17 cellular contexts compared by ENCODE assay signal in genomic region chr17:82153295-82153691, GRCh38. TPM values are rescaled to one million over a fixed set of nuclear protein-coding genes. Genes with fewer than 3 reads are reported as not detected.
A peak's percentile ranks its signal among the peaks of the same experiment; 100 is the strongest.
DNase-seq lines count a peak whose midpoint lies in the region; ATAC-seq, FAIRE-seq and TF ChIP-seq lines count a peak whose summit lies in the region.
"Had no signal": no experiment of that assay in that cellular context is flagged by ENCODE, and none has a peak within 500 bp of the region (broad histone marks: within the 10 kb centered on the region; RNA-seq: fewer than 3 reads in every experiment).

No MANE protein-coding gene starts in this region.

- H4K20me1 ChIP-seq in keratinocyte (ENCODE audit: control insufficient read depth, extremely low read depth, insufficient read depth, low read length) (peaks cover 7% of the 10 kb centered on the region), osteoblast (ENCODE audit: insufficient read depth, low read length) (no peaks in the 10 kb centered on the region)

- peak overlapping the region in 2 of 3 donors; percentile 29 to 85 for H3K27ac Mint-ChIP-seq in CD4-positive, CD25-positive, alpha-beta regulatory T cell
- H3K27ac Mint-ChIP-seq: activated naive CD4-positive, alpha-beta T cell treated with anti-CD3 and anti-CD28 coated beads, Interleukin-2, amount 50 U/mL, for 24 hours; natural killer cell treated with Interleukin-12 subunit alpha and Interleukin-12 subunit beta and Interleukin-15 and Interleukin-18, amount 100 ng/mL, for 72 hours had no signal

- no peak for TF ChIP-seq CTCF in VCaP (conservative IDR thresholded peaks at IDR 0.05)
- no peak for TF ChIP-seq CTCF in keratinocyte (optimal IDR thresholded peaks at IDR 0.05 in 1 of 3, IDR thresholded peaks at IDR 0.05 in 1 of 3, conservative IDR thresholded peaks at IDR 0.05 in 1 of 3; ENCODE audit: extremely low read depth in 1 of 3, insufficient read depth in 2 of 3, low read length in 3 of 3)
- TF ChIP-seq CTCF in osteoblast (IDR thresholded peaks at IDR 0.05; ENCODE audit: extremely low read depth, low read depth, low read length), result no peak

- DNase-seq in CD4-positive, CD25-positive, alpha-beta regulatory T cell, result no peak
- no peak for DNase-seq in keratinocyte (ENCODE audit: low read depth, low spot score)
- DNase-seq in osteoblast (ENCODE audit: insufficient read length, low spot score, missing footprints), result peak; percentile 48
- no peak for DNase-seq in GOT3 (lab: John Stamatoyannopoulos, UW)
- DNase-seq in SJCRH30, result no peak
- DNase-seq in T1000 (lab: John Stamatoyannopoulos, UW), result no peak
- DNase-seq in EL, result no peak
- DNase-seq: NCI-H1417 treated with DMSO at 0.1 percent for 48 hours had no signal

- H3K79me2 ChIP-seq in keratinocyte (ENCODE audit: control insufficient read depth, insufficient read depth, low read length) (no peaks in the 10 kb centered on the region), osteoblast (ENCODE audit: insufficient read depth, low read length) (no peaks in the 10 kb centered on the region)
- H3K79me2 ChIP-seq: hepatocyte had no signal

- no peak overlapping the region for H3K4me3 ChIP-seq in CD4-positive, CD25-positive, alpha-beta regulatory T cell (ENCODE audit: low read depth, low read length)
- H3K4me3 ChIP-seq in keratinocyte (ENCODE audit: control insufficient read depth in 2 of 3, extremely low read depth in 1 of 3, insufficient read depth in 2 of 3, low read depth in 1 of 3, low read length in 3 of 3), result no peak overlapping the region
- no peak overlapping the region for H3K4me3 ChIP-seq in osteoblast (ENCODE audit: insufficient read depth, low read length)
- H3K4me3 ChIP-seq in SJCRH30, result no peak overlapping the region
- H3K4me3 ChIP-seq: ascending aorta, esophagus muscularis mucosa, hepatocyte, left lung, SK-N-MC had no signal

- H3K9ac ChIP-seq in keratinocyte (ENCODE audit: control insufficient read depth, extremely low read depth, insufficient read depth, low read length), result peak overlapping the region; percentile 9
- H3K9ac ChIP-seq: KMS-11 had no signal

- peaks cover 4% of the 10 kb centered on the region for H3K36me3 Mint-ChIP-seq in CD4-positive, CD25-positive, alpha-beta regulatory T cell
- H3K36me3 Mint-ChIP-seq: activated naive CD4-positive, alpha-beta T cell treated with anti-CD3 and anti-CD28 coated beads, Interleukin-2, amount 50 U/mL, for 24 hours; natural killer cell treated with Interleukin-12 subunit alpha and Interleukin-12 subunit beta and Interleukin-15 and Interleukin-18, amount 100 ng/mL, for 72 hours had no signal

- dilution Hi-C loops in keratinocyte (cut with MboI; ENCODE audit: extremely low pct_ligation_motif_present, low sequenced_read_pairs), result no loop called here

- no peaks in the 10 kb centered on the region for H3K9me1 ChIP-seq in keratinocyte (ENCODE audit: control insufficient read depth, extremely low read depth, insufficient read depth, low read length)

- H3K4me2 ChIP-seq in keratinocyte (ENCODE audit: control insufficient read depth, extremely low read depth, insufficient read depth, low read depth, low read length) (peak overlapping the region; percentile 16), osteoblast (ENCODE audit: insufficient read depth, low read length) (no peak overlapping the region)
- H3K4me2 ChIP-seq: hepatocyte, KMS-11 had no signal

- H3K27me3 Mint-ChIP-seq in CD4-positive, CD25-positive, alpha-beta regulatory T cell, result no peaks in the 10 kb centered on the region
- H3K27me3 Mint-ChIP-seq: activated naive CD4-positive, alpha-beta T cell treated with anti-CD3 and anti-CD28 coated beads, Interleukin-2, amount 50 U/mL, for 24 hours; natural killer cell treated with Interleukin-12 subunit alpha and Interleukin-12 subunit beta and Interleukin-15 and Interleukin-18, amount 100 ng/mL, for 72 hours had no signal

- H3K27me3 ChIP-seq in CD4-positive, CD25-positive, alpha-beta regulatory T cell (ENCODE audit: control insufficient read depth, insufficient read depth, low read length), result no peaks in the 10 kb centered on the region
- no peaks in the 10 kb centered on the region for H3K27me3 ChIP-seq in keratinocyte (ENCODE audit: control insufficient read depth, extremely low read depth, insufficient read depth, low read length)
- H3K27me3 ChIP-seq in osteoblast (ENCODE audit: insufficient read depth, low read length), result no peaks in the 10 kb centered on the region
- H3K27me3 ChIP-seq in SJCRH30, result no peaks in the 10 kb centered on the region
- H3K27me3 ChIP-seq: ascending aorta, esophagus muscularis mucosa, hepatocyte, left lung had no signal

- H3K4me1 ChIP-seq in CD4-positive, CD25-positive, alpha-beta regulatory T cell (ENCODE audit: control insufficient read depth, insufficient read depth, low read length, poor library complexity, severe bottlenecking), result peaks cover 7% of the 10 kb centered on the region
- H3K4me1 ChIP-seq in keratinocyte (ENCODE audit: control insufficient read depth, extremely low read depth, insufficient read depth, low read length) (peaks cover 15% of the 10 kb centered on the region), osteoblast (ENCODE audit: insufficient read depth, low read length) (peaks cover 3% of the 10 kb centered on the region), SJCRH30 (no peaks in the 10 kb centered on the region)
- H3K4me1 ChIP-seq: ascending aorta had no signal

- no peak for FAIRE-seq in keratinocyte (lab: Jason Lieb, UNC)

- peaks cover 0 to 11% (median 4%) of the 10 kb centered on the region in 4 donors for H3K4me1 Mint-ChIP-seq in CD4-positive, CD25-positive, alpha-beta regulatory T cell

- no peaks in the 10 kb centered on the region for H3K9me3 Mint-ChIP-seq in CD4-positive, CD25-positive, alpha-beta regulatory T cell
- H3K9me3 Mint-ChIP-seq: activated naive CD4-positive, alpha-beta T cell treated with anti-CD3 and anti-CD28 coated beads, Interleukin-2, amount 50 U/mL, for 24 hours; natural killer cell treated with Interleukin-12 subunit alpha and Interleukin-12 subunit beta and Interleukin-15 and Interleukin-18, amount 100 ng/mL, for 72 hours had no signal

- H2AFZ ChIP-seq in keratinocyte (ENCODE audit: control insufficient read depth, low read length) (no peak overlapping the region), osteoblast (ENCODE audit: low read length) (no peak overlapping the region)
- H2AFZ ChIP-seq: hepatocyte had no signal

- no peak overlapping the region for H3K4me3 Mint-ChIP-seq in CD4-positive, CD25-positive, alpha-beta regulatory T cell
- H3K4me3 Mint-ChIP-seq: activated naive CD4-positive, alpha-beta T cell treated with anti-CD3 and anti-CD28 coated beads, Interleukin-2, amount 50 U/mL, for 24 hours; natural killer cell treated with Interleukin-12 subunit alpha and Interleukin-12 subunit beta and Interleukin-15 and Interleukin-18, amount 100 ng/mL, for 72 hours had no signal

- H3K9me3 ChIP-seq in CD4-positive, CD25-positive, alpha-beta regulatory T cell (ENCODE audit: control insufficient read depth in 2 of 2, low read length in 2 of 2), result no peaks in the 10 kb centered on the region
- H3K9me3 ChIP-seq in keratinocyte (ENCODE audit: control insufficient read depth, low read depth, low read length) (no peaks in the 10 kb centered on the region), osteoblast (ENCODE audit: low read depth, low read length) (no peaks in the 10 kb centered on the region), SJCRH30 (replicated peaks) (no peaks in the 10 kb centered on the region)
- H3K9me3 ChIP-seq: ascending aorta, esophagus muscularis mucosa, left lung had no signal

- H3K36me3 ChIP-seq in CD4-positive, CD25-positive, alpha-beta regulatory T cell (ENCODE audit: control insufficient read depth, insufficient read depth, low read length), result no peaks in the 10 kb centered on the region
- peaks cover 0 to 12% of the 10 kb centered on the region in 2 experiments for H3K36me3 ChIP-seq in keratinocyte (ENCODE audit: control insufficient read depth in 2 of 2, extremely low read depth in 1 of 2, insufficient read depth in 2 of 2, low read length in 2 of 2)
- H3K36me3 ChIP-seq in osteoblast (ENCODE audit: insufficient read depth, low read length), result peaks cover 10% of the 10 kb centered on the region
- no peaks in the 10 kb centered on the region for H3K36me3 ChIP-seq in SJCRH30

- no peak for ATAC-seq in CD4-positive, CD25-positive, alpha-beta regulatory T cell (ENCODE audit: low read depth in 2 of 2)

- H3K27ac ChIP-seq in CD4-positive, CD25-positive, alpha-beta regulatory T cell (ENCODE audit: insufficient read depth, low read length, poor library complexity, severe bottlenecking), result no peak overlapping the region
- H3K27ac ChIP-seq in VCaP (peak overlapping the region; percentile 99), keratinocyte (ENCODE audit: control insufficient read depth, insufficient read depth, low read length) (no peak overlapping the region), osteoblast (ENCODE audit: low read depth, low read length) (no peak overlapping the region), SJCRH30 (no peak overlapping the region)
- H3K27ac ChIP-seq: ascending aorta, esophagus muscularis mucosa, hepatocyte, KMS-11, SK-N-MC had no signal

RNA-seq across cellular contexts. Expression of gene FASN, which starts 55.3 kb away (rescaled TPM):
- total RNA-seq in CD4-positive, CD25-positive, alpha-beta regulatory T cell, result 153 TPM
- polyA plus RNA-seq in CD4-positive, CD25-positive, alpha-beta regulatory T cell, result under 1 TPM; 0.23 to 0.93 (median 0.59) TPM
- 44.7 to 137 TPM (median 55.7 TPM) in 3 replicates for polyA plus RNA-seq in keratinocyte
- 54.4 TPM for polyA plus RNA-seq in keratinocyte (2011; ENCODE audit: low read depth)
- polyA plus RNA-seq in keratinocyte (2011; cell fraction: cytosol; rRNA removed), result 40.9 and 142 TPM in 2 replicates
- 190 and 294 TPM in 2 replicates for polyA plus RNA-seq in keratinocyte (2011; cell fraction: nucleus; rRNA removed)
- polyA plus RNA-seq in keratinocyte (2012; ENCODE audit: low replicate concordance), result 53.9 and 385 TPM in 2 replicates
- polyA minus RNA-seq in keratinocyte, result 134 to 602 TPM (median 159 TPM) in 3 replicates
- polyA minus RNA-seq in keratinocyte (2011; cell fraction: cytosol; rRNA and poly(A)+ RNA removed), result 642 TPM
- polyA minus RNA-seq in keratinocyte (2011; cell fraction: nucleus; rRNA and poly(A)+ RNA removed), result 467 and 561 TPM in 2 replicates
- total RNA-seq in osteoblast, result 120 and 142 TPM in 2 replicates
- total RNA-seq in SJCRH30 (2014; rRNA removed; shearing (Covaris generic)), result 141 and 151 TPM in 2 replicates

RNA-seq across cellular contexts. Expression of gene CCDC57, which starts 59.3 kb away (rescaled TPM):
- 76.6 TPM for total RNA-seq in CD4-positive, CD25-positive, alpha-beta regulatory T cell
- polyA plus RNA-seq in CD4-positive, CD25-positive, alpha-beta regulatory T cell, result 10 to 100 TPM; 27.7 to 38.9 (median 33.7) TPM
- polyA plus RNA-seq in keratinocyte, result 14.0 to 24.8 TPM (median 19.2 TPM) in 3 replicates
- 7.6 TPM for polyA plus RNA-seq in keratinocyte (2011; ENCODE audit: low read depth)
- 3.2 and 6.1 TPM in 2 replicates for polyA plus RNA-seq in keratinocyte (2011; cell fraction: cytosol; rRNA removed)
- 85.5 and 116 TPM in 2 replicates for polyA plus RNA-seq in keratinocyte (2011; cell fraction: nucleus; rRNA removed)
- 7.8 and 13.8 TPM in 2 replicates for polyA plus RNA-seq in keratinocyte (2012; ENCODE audit: low replicate concordance)
- polyA minus RNA-seq in keratinocyte, result 13.4 to 15.4 TPM (median 13.8 TPM) in 3 replicates
- 11.7 TPM for polyA minus RNA-seq in keratinocyte (2011; cell fraction: cytosol; rRNA and poly(A)+ RNA removed)
- polyA minus RNA-seq in keratinocyte (2011; cell fraction: nucleus; rRNA and poly(A)+ RNA removed), result 23.3 and 29.9 TPM in 2 replicates
- total RNA-seq in osteoblast, result 21.0 and 25.9 TPM in 2 replicates
- total RNA-seq in SJCRH30 (2014; rRNA removed; shearing (Covaris generic)), result 23.5 and 24.6 TPM in 2 replicates
